Comparison of ENCODE assay signal across 8 cellular contexts in genomic region chr4:145178740-145179139, GRCh38. TPM values are rescaled to one million over a fixed set of nuclear protein-coding genes. Genes with fewer than 3 reads are reported as not detected.
DNase-seq lines count a peak whose midpoint lies in the region; ATAC-seq, FAIRE-seq and TF ChIP-seq lines count a peak whose summit lies in the region.

No MANE protein-coding gene starts in this region.

- WGBS in neuronal stem cell (ENCODE audit: extremely low coverage in 2 of 2, insufficient read length in 2 of 2, insufficient replicate concordance in 1 of 2), 2 donors = no CpG with 5 or more reads among the region's 4 CpGs

- no peak overlapping the region for H3K18ac ChIP-seq in neuronal stem cell (ENCODE audit: low read length)

- H3K27me3 ChIP-seq in PC-3 (ENCODE audit: low read length) (no peaks in the 10 kb centered on the region), endocrine pancreas (ENCODE audit: control insufficient read depth, insufficient read depth, low read length) (no peaks in the 10 kb centered on the region), neuronal stem cell (ENCODE audit: control insufficient read depth in 3 of 3, insufficient read depth in 3 of 3, low read depth in 1 of 3, low read length in 3 of 3) (no peaks in the 10 kb centered on the region)

- peak overlapping the region; percentile 87 for H3K4me3 ChIP-seq in PC-3 (ENCODE audit: low read length)
- peak overlapping the region; percentile 96 for H3K4me3 ChIP-seq in endocrine pancreas (ENCODE audit: control insufficient read depth, insufficient read depth, low read length)
- H3K4me3 ChIP-seq in neuronal stem cell (ENCODE audit: low read length in 2 of 2) = peak overlapping the region in 1 of 2 donors; percentile 55

- no peaks in the 10 kb centered on the region for H3F3A ChIP-seq in PC-3 (ENCODE audit: low read length, unreplicated experiment)

- H2BK12ac ChIP-seq in neuronal stem cell (ENCODE audit: low read length) = no peak overlapping the region

- peaks cover 7% of the 10 kb centered on the region; the same call in 1 of the 2 replicates for H3K36me3 ChIP-seq in PC-3 (ENCODE audit: low read depth, low read length)
- H3K36me3 ChIP-seq in endocrine pancreas (ENCODE audit: control insufficient read depth, insufficient read depth, low read length) = no peaks in the 10 kb centered on the region
- H3K36me3 ChIP-seq in neuronal stem cell (replicated peaks in 1 of 2; ENCODE audit: control insufficient read depth in 2 of 2, insufficient read depth in 2 of 2, low read length in 2 of 2) = peaks cover 1 to 14% of the 10 kb centered on the region in 2 donors

- peak overlapping the region; percentile 24 for H3K27ac ChIP-seq in PC-3 (ENCODE audit: low read length)
- no peak overlapping the region for H3K27ac ChIP-seq in neuronal stem cell (replicated peaks; ENCODE audit: low read length)

- no peak overlapping the region for H4K8ac ChIP-seq in neuronal stem cell (ENCODE audit: low read depth, low read length)

- no peaks in the 10 kb centered on the region for H3K9me2 ChIP-seq in PC-3 (replicated peaks; ENCODE audit: low read length)

- TF ChIP-seq POLR2A in GM12892 (IDR thresholded peaks at IDR 0.05; ENCODE audit: low read depth, low read length) = no peak

- DNase-seq in GM10248 (ENCODE audit: extremely low spot score) = peak; percentile 26
- no peak for DNase-seq in PC-3
- DNase-seq in neuronal stem cell (ENCODE audit: low spot score) = no peak
- no peak for DNase-seq in GM12892 (ENCODE audit: insufficient read length)
- no peak for DNase-seq in NCI-H1105 (lab: John Stamatoyannopoulos, UW)

- no peak overlapping the region for H3K23ac ChIP-seq in neuronal stem cell (ENCODE audit: low read depth, low read length, poor library complexity)

- no peak overlapping the region for H2BK120ac ChIP-seq in neuronal stem cell (ENCODE audit: low read depth, low read length)

- H3K79me1 ChIP-seq in neuronal stem cell (ENCODE audit: low read depth, low read length) = peaks cover 2% of the 10 kb centered on the region

- H3K9ac ChIP-seq in PC-3 (ENCODE audit: low read length) (peak overlapping the region; percentile 92), endocrine pancreas (ENCODE audit: control insufficient read depth, insufficient read depth, low read length) (peak overlapping the region; percentile 100), neuronal stem cell (ENCODE audit: low read depth, low read length, poor library complexity) (no peak overlapping the region)

- no peak overlapping the region for H2AK5ac ChIP-seq in neuronal stem cell (ENCODE audit: low read depth, low read length)

- BruUV-seq in PC-3 (replicated peaks; lab: Mats Ljungman, UMichigan) = no TSS peak

- H2BK5ac ChIP-seq in neuronal stem cell (ENCODE audit: low read length) = no peak overlapping the region

- no peak for TF ChIP-seq CTCF in GM10248 (IDR thresholded peaks at IDR 0.05; ENCODE audit: control extremely low read depth, extremely low read depth, low read depth, missing control alignments)
- no peak for TF ChIP-seq CTCF in PC-3 (conservative IDR thresholded peaks at IDR 0.05; ENCODE audit: low read depth, low read length)

- POLR2A ChIA-PET in GM10248 (lab: Yijun Ruan, JAX) (no interaction called here), PC-3 (lab: Charles Lee; ENCODE audit: unreplicated experiment) (interaction anchor here (0.7 kb wide), 1 partner anchor 16 kb away, joined by 5 read pairs; no protein-coding TSS in a partner anchor)

- intact Hi-C loops in PC-3 (cut with micrococcal nuclease) = loop anchor here (2.0 kb wide), 1 partner anchor 16 kb away; no protein-coding TSS in a partner anchor

- H3K79me2 ChIP-seq in PC-3 (ENCODE audit: low read length) = peaks cover 58% of the 10 kb centered on the region

- no peak overlapping the region for H3K14ac ChIP-seq in neuronal stem cell (ENCODE audit: low read length)

- no peak overlapping the region for H4K91ac ChIP-seq in neuronal stem cell (ENCODE audit: low read depth, low read length, poor library complexity)

- CTCF ChIA-PET in GM10248 (lab: Yijun Ruan, JAX) (interaction anchor here (1.0 to 1.8 kb wide), 7 partner anchors 10 to 439 kb away, joined by 3 to 9 read pairs (median 5); no protein-coding TSS in a partner anchor), PC-3 (lab: Charles Lee) (no interaction called here)

- peak overlapping the region; percentile 35; the same call in 1 of the 2 replicates for H2AFZ ChIP-seq in PC-3 (ENCODE audit: low read length)
- peak overlapping the region; percentile 97 for H2AFZ ChIP-seq in neuronal stem cell (ENCODE audit: low read length)

- H4K20me1 ChIP-seq in PC-3 (ENCODE audit: low read length) = peaks cover 29% of the 10 kb centered on the region

- peaks cover 21% of the 10 kb centered on the region for H3K4me1 ChIP-seq in PC-3 (ENCODE audit: insufficient read depth, low read length)
- peaks cover 9% of the 10 kb centered on the region for H3K4me1 ChIP-seq in endocrine pancreas (ENCODE audit: control insufficient read depth, insufficient read depth, low read length)
- peaks cover 4 to 8% of the 10 kb centered on the region in 2 donors for H3K4me1 ChIP-seq in neuronal stem cell (ENCODE audit: control insufficient read depth in 2 of 2, insufficient read depth in 1 of 2, low read depth in 1 of 2, low read length in 2 of 2)

- peak overlapping the region; percentile 88 for H3K4me2 ChIP-seq in PC-3 (ENCODE audit: low read length)
- peak overlapping the region; percentile 66 for H3K4me2 ChIP-seq in neuronal stem cell (ENCODE audit: insufficient read depth, low read length, poor library complexity, severe bottlenecking)

- H3K4ac ChIP-seq in neuronal stem cell (ENCODE audit: low read length) = no peak overlapping the region

- FAIRE-seq in GM12892 (lab: Jason Lieb, UNC) = no peak

- H3K9me3 ChIP-seq in PC-3 (ENCODE audit: low read length) (no peaks in the 10 kb centered on the region), endocrine pancreas (ENCODE audit: control insufficient read depth, low read length) (no peaks in the 10 kb centered on the region), neuronal stem cell (replicated peaks in 1 of 2; ENCODE audit: control insufficient read depth in 2 of 2, insufficient read depth in 1 of 2, low read depth in 1 of 2, low read length in 2 of 2) (no peaks in the 10 kb centered on the region)

- ATAC-seq in PC-3 (no peak), GM19452 (IDR thresholded peaks at IDR 0.05; ENCODE audit: unreplicated experiment) (no peak), GM18520 (IDR thresholded peaks at IDR 0.05; ENCODE audit: unreplicated experiment) (no peak)

- no peak overlapping the region for H2BK15ac ChIP-seq in neuronal stem cell (ENCODE audit: low read length)

RNA-seq across cellular contexts. Expression of gene OTUD4, which starts 1.6 kb away (rescaled TPM):
- 13.6 and 20.6 TPM in 2 replicates for total RNA-seq in PC-3 (2014; rRNA removed)
- 19.7 TPM for polyA plus RNA-seq in neuronal stem cell (2013, experiment 1 of 2)
- polyA plus RNA-seq in neuronal stem cell (2013, experiment 2 of 2) = 19.9 TPM
- polyA plus RNA-seq in GM12892 (2012; ENCODE audit: missing spikeins) = 16.1 TPM
